18 cellular contexts compared by ENCODE assay signal in the genomic region with DNA sequence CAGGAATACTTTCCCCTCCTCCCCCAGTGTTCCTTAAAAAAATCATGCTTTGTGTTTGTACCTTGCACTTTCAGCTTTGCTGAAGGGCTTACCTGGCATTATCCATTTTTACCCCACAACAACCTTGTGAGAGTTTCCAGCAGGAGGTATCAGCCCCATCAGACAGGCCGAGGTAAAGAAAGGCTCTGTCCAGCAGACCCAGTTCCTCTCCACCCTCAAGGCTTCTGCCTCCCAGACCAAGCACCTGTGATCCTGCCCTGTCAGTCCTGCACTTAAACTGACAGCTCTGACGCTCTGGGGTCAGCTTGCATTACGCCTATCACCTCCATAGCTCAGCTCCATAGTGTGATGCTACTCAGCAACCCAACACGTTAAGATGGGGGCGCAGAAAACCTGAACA.
"Had no signal": no experiment of that assay in that cellular context is flagged by ENCODE, and none has a peak within 500 bp of the region (broad histone marks: within the 10 kb centered on the region; RNA-seq: fewer than 3 reads in every experiment).

No MANE protein-coding gene starts in this region.

- ATAC-seq: Panc1, PC-3 had no signal

- DNase-seq: KBM-7, NCI-H1092, NCI-H1436 treated with DMSO at 0.1 percent for 48 hours, NCI-H1694, NCI-H187 treated with DMSO at 0.1 percent for 48 hours, NCI-H2029 treated with DMSO at 0.1 percent for 48 hours, NCI-H2171 treated with DMSO at 0.1 percent for 48 hours, NCI-H345, NCI-H446 treated with DMSO at 0.1 percent for 48 hours, NCI-H510A treated with DMSO at 0.1 percent for 48 hours, NCI-H82, PC-3, SHP77, SK-N-SH, SW 1271 had no signal

- H3K9me3 ChIP-seq: SK-N-SH had no signal

- H3K9ac ChIP-seq: SK-N-SH had no signal

- H3K27ac ChIP-seq: HL-60, RWPE1 had no signal

- H3K4me2 ChIP-seq: SK-N-SH had no signal

- H3K9me2 ChIP-seq: SK-N-SH had no signal
